In genomic region chr17:69773081-69773480, GRCh38 we compare ENCODE assay signal across 18 cellular contexts.
DNase-seq lines count a peak whose midpoint lies in the region; ATAC-seq and TF ChIP-seq lines count a peak whose summit lies in the region.
"Had no signal": no experiment of that assay in that cellular context is flagged by ENCODE, and none has a peak within 500 bp of the region (broad histone marks: within the 10 kb centered on the region; RNA-seq: fewer than 3 reads in every experiment).

No MANE protein-coding gene starts in this region.

- H3K9me2 ChIP-seq in PC-3 (replicated peaks; ENCODE audit: low read length), result no peaks in the 10 kb centered on the region

- H3K79me2 ChIP-seq in PC-3 (ENCODE audit: low read length), result no peaks in the 10 kb centered on the region

- H3K9ac ChIP-seq in PC-3 (ENCODE audit: low read length), result no peak overlapping the region
- H3K9ac ChIP-seq: GM23248, neural progenitor cell had no signal

- H3K27me3 ChIP-seq in PC-3 (ENCODE audit: low read length), result no peaks in the 10 kb centered on the region
- H3K27me3 ChIP-seq: neural progenitor cell, upper lobe of right lung had no signal

- POLR2A ChIA-PET in PC-3 (lab: Charles Lee; ENCODE audit: unreplicated experiment), result no interaction called here

- CTCF ChIA-PET in PC-3 (lab: Charles Lee), result interaction anchor here (0.6 kb wide), 1 partner anchor 204 kb away, joined by 3 read pairs; no protein-coding TSS in a partner anchor

- H2AFZ ChIP-seq in PC-3 (ENCODE audit: low read length), result no peak overlapping the region
- H2AFZ ChIP-seq: GM23248, neural progenitor cell had no signal

- peaks cover 30% of the 10 kb centered on the region for H3K4me1 ChIP-seq in PC-3 (ENCODE audit: insufficient read depth, low read length)
- H3K4me1 ChIP-seq: neural progenitor cell, spleen, upper lobe of right lung had no signal

- BruUV-seq in PC-3 (replicated peaks; lab: Mats Ljungman, UMichigan), result no TSS peak

- no peaks in the 10 kb centered on the region for H3K36me3 ChIP-seq in PC-3 (ENCODE audit: low read depth, low read length)
- H3K36me3 ChIP-seq: left ventricle myocardium inferior, neural progenitor cell, spleen, upper lobe of right lung had no signal

- DNase-seq in H4 (ENCODE audit: low spot score) (peak; percentile 10), NCI-H2029 (lab: John Stamatoyannopoulos, UW) (peak; percentile 33), PC-3 (peak; percentile 65), fibroblast of the aortic adventitia (ENCODE audit: low read depth) (peak; percentile 30), retina (no peak), nucleus accumbens (lab: John Stamatoyannopoulos, UW) (no peak)
- no peak for DNase-seq in activated CD8-positive, alpha-beta memory T cell treated with anti-CD3 and anti-CD28 coated beads for 24 hours
- DNase-seq: activated CD4-positive, CD25-positive, alpha-beta regulatory T cell treated with anti-CD3 and anti-CD28 coated beads, Interleukin-2, amount 50 U/mL, for 72 hours; glutamatergic neuron; GM23248; left ventricle myocardium inferior; mucosa of descending colon; spleen; stimulated activated CD4-positive, alpha-beta T cell treated with anti-CD3 and anti-CD28 coated beads, Interleukin-4, amount 100 ng/mL, for 4 hours; SW 1271; upper lobe of right lung had no signal

- no peak overlapping the region for H3K27ac ChIP-seq in PC-3 (ENCODE audit: low read length)
- H3K27ac ChIP-seq: GM23248, left ventricle myocardium inferior, neural progenitor cell, spleen, upper lobe of right lung had no signal

- no peaks in the 10 kb centered on the region for H4K20me1 ChIP-seq in PC-3 (ENCODE audit: low read length)

- intact Hi-C loops in PC-3 (cut with micrococcal nuclease), result loop anchor here (10.0 kb wide), 1 partner anchor 852 kb away; no protein-coding TSS in a partner anchor

- no peaks in the 10 kb centered on the region for H3K9me3 ChIP-seq in PC-3 (ENCODE audit: low read length)
- H3K9me3 ChIP-seq: mucosa of descending colon, upper lobe of right lung had no signal

- peak; percentile 30; the same call in 1 of the 2 replicates for ATAC-seq in PC-3
- ATAC-seq in GM21447 (IDR thresholded peaks at IDR 0.05; ENCODE audit: unreplicated experiment), result no peak
- ATAC-seq: mucosa of descending colon, upper lobe of right lung had no signal

- no peak overlapping the region for H3K4me3 ChIP-seq in PC-3 (ENCODE audit: low read length)
- H3K4me3 ChIP-seq in fibroblast of the aortic adventitia (ENCODE audit: low read depth, low read length), result no peak overlapping the region
- H3K4me3 ChIP-seq: GM23248, left ventricle myocardium inferior, mucosa of descending colon, neural progenitor cell, spleen, upper lobe of right lung had no signal

- H3F3A ChIP-seq in PC-3 (ENCODE audit: low read length, unreplicated experiment), result no peaks in the 10 kb centered on the region

- TF ChIP-seq CTCF in PC-3 (conservative IDR thresholded peaks at IDR 0.05; ENCODE audit: low read depth, low read length) (no peak), fibroblast of the aortic adventitia (IDR thresholded peaks at IDR 0.05; ENCODE audit: insufficient read depth, low read length) (no peak)

- H3K4me2 ChIP-seq in PC-3 (ENCODE audit: low read length), result peak overlapping the region; percentile 21; the same call in 1 of the 2 replicates
- H3K4me2 ChIP-seq: neural progenitor cell had no signal

Comparison
In these comparisons a context has a peak if more than half of its experiments do, and no peak if none do; other contexts are left out.
1. DNase-seq: peak in H4 (single experiment), NCI-H2029 (single experiment), PC-3 (single experiment) and fibroblast of the aortic adventitia (single experiment); none in activated CD8-positive, alpha-beta memory T cell treated with anti-CD3 and anti-CD28 coated beads for 24 hours (single experiment), retina (single experiment) and nucleus accumbens (0 of 56).